ENCODE assay signal across 2 cellular contexts in the genomic region with DNA sequence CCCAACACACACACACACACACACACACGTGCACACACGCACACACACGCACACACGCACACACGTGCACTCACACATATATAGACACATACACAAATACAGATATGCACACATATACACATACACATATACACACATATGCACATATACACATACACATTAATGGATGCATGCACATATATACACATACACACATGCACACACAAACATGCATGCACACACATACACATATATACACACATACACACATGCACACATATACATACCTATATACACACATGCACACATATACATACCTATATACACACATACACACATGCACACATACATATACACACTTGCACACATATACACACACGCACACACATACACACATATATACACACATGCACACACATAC.
TF ChIP-seq lines count a peak whose summit lies in the region.

No MANE protein-coding gene starts in this region.

TF ChIP-seq in HepG2, 621 proteins besides CTCF, POLR2A, EP300 and RAD21:
- TF ChIP-seq, protein P1, sequence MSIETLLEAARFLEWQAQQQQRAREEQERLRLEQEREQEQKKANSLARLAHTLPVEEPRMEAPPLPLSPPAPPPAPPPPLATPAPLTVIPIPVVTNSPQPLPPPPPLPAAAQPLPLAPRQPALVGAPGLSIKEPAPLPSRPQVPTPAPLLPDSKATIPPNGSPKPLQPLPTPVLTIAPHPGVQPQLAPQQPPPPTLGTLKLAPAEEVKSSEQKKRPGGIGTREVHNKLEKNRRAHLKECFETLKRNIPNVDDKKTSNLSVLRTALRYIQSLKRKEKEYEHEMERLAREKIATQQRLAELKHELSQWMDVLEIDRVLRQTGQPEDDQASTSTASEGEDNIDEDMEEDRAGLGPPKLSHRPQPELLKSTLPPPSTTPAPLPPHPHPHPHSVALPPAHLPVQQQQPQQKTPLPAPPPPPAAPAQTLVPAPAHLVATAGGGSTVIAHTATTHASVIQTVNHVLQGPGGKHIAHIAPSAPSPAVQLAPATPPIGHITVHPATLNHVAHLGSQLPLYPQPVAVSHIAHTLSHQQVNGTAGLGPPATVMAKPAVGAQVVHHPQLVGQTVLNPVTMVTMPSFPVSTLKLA (IDR thresholded peaks at IDR 0.05): peak; percentile 61
- TF ChIP-seq THAP11 (CRISPR knock-in tag; IDR thresholded peaks at IDR 0.05): no peak
TF ChIP-seq in HepG2: peak in this region for 1.

TF ChIP-seq in IMR-90, 13 proteins besides CTCF, POLR2A, EP300 and RAD21:
- TF ChIP-seq FOS (IDR thresholded peaks at IDR 0.05; ENCODE audit: low read depth, low read length): no peak
- TF ChIP-seq, protein P2, sequence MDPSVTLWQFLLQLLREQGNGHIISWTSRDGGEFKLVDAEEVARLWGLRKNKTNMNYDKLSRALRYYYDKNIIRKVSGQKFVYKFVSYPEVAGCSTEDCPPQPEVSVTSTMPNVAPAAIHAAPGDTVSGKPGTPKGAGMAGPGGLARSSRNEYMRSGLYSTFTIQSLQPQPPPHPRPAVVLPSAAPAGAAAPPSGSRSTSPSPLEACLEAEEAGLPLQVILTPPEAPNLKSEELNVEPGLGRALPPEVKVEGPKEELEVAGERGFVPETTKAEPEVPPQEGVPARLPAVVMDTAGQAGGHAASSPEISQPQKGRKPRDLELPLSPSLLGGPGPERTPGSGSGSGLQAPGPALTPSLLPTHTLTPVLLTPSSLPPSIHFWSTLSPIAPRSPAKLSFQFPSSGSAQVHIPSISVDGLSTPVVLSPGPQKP (IDR thresholded peaks at IDR 0.05; ENCODE audit: borderline replicate concordance, low read depth, low read length): no peak
- no peak for TF ChIP-seq NFE2L2 (IDR thresholded peaks at IDR 0.05; ENCODE audit: low read depth, low read length)
- TF ChIP-seq MAZ (IDR thresholded peaks at IDR 0.05; ENCODE audit: borderline replicate concordance, low read depth, low read length): no peak
- no peak for TF ChIP-seq RFX5 (IDR thresholded peaks at IDR 0.05; ENCODE audit: low read depth, low read length)
- TF ChIP-seq RCOR1 (IDR thresholded peaks at IDR 0.05; ENCODE audit: insufficient replicate concordance, low read length): no peak
- no peak for TF ChIP-seq MAFK (IDR thresholded peaks at IDR 0.05; ENCODE audit: low read depth, low read length)
